Comparison of ENCODE assay signal across 11 cellular contexts in the genomic region with DNA sequence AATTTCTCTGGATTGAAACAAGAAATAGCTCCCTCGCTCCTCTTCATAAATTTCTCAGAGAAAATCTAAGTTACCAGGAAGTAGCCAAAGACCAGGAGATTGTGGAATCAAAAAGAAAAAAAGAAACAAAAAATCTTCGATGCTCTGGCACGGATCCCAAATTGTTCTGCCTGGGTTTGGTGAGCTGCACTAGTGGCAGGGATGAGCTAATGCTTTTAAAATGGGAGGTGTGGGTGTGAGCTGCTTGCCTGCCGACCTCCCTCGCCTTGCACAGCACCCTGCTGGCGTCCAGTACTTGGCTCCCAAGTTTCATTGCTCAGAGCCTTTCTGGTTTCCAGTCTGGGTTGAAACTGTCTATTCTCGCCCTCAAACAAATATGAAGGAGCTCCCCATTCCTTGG. TPM values are rescaled to one million over a fixed set of nuclear protein-coding genes. Genes with fewer than 3 reads are reported as not detected.
DNase-seq lines count a peak whose midpoint lies in the region; ATAC-seq lines count a peak whose summit lies in the region.
"Had no signal": no experiment of that assay in that cellular context is flagged by ENCODE, and none has a peak within 500 bp of the region (broad histone marks: within the 10 kb centered on the region; RNA-seq: fewer than 3 reads in every experiment).

No MANE protein-coding gene starts in this region.

- H3K4me1 Mint-ChIP-seq in stimulated activated naive CD8-positive, alpha-beta T cell treated with anti-CD3 and anti-CD28 coated beads, Interleukin-15, Interleukin-2, amounts not matched to agents 100 ng/mL and 50 ng/mL, for 24 hours (ENCODE audit: low read depth): peaks cover 15% of the 10 kb centered on the region
- peaks cover 0 to 10% (median 3%) of the 10 kb centered on the region in 3 donors for H3K4me1 Mint-ChIP-seq in T-cell

- no peak overlapping the region for H3K4me3 ChIP-seq in HAP-1

- peak overlapping the region; percentile 31 for H3K27ac Mint-ChIP-seq in stimulated activated naive CD8-positive, alpha-beta T cell treated with anti-CD3 and anti-CD28 coated beads, Interleukin-15, Interleukin-2, amounts not matched to agents 100 ng/mL and 50 ng/mL, for 24 hours
- no peak overlapping the region for H3K27ac Mint-ChIP-seq in T-cell

- H3K9me3 Mint-ChIP-seq in stimulated activated naive CD8-positive, alpha-beta T cell treated with anti-CD3 and anti-CD28 coated beads, Interleukin-15, Interleukin-2, amounts not matched to agents 100 ng/mL and 50 ng/mL, for 24 hours: no peaks in the 10 kb centered on the region
- H3K9me3 Mint-ChIP-seq in T-cell: no peaks in the 10 kb centered on the region
- H3K9me3 Mint-ChIP-seq: effector memory CD8-positive, alpha-beta T cell had no signal

- no peak for ATAC-seq in stimulated activated naive CD8-positive, alpha-beta T cell treated with anti-CD3 and anti-CD28 coated beads, Interleukin-15, Interleukin-2, amounts not matched to agents 100 U/mL and 50 U/mL, for 24 hours
- ATAC-seq in left lobe of liver: no peak
- ATAC-seq in T-cell (replicated peaks in 1 of 4): no peak
- ATAC-seq: effector memory CD8-positive, alpha-beta T cell had no signal

- peaks cover 3% of the 10 kb centered on the region; the same call in 1 of the 2 replicates for H3K4me1 ChIP-seq in HAP-1

- H3K27me3 Mint-ChIP-seq in stimulated activated naive CD8-positive, alpha-beta T cell treated with anti-CD3 and anti-CD28 coated beads, Interleukin-15, Interleukin-2, amounts not matched to agents 100 ng/mL and 50 ng/mL, for 24 hours: peaks cover 58% of the 10 kb centered on the region
- H3K27me3 Mint-ChIP-seq in T-cell: peaks cover 41 to 61% of the 10 kb centered on the region in 2 donors

- POLR2A ChIA-PET in T-cell (lab: Charles Lee): no interaction called here

- H3K36me3 ChIP-seq in HAP-1 (replicated peaks): no peaks in the 10 kb centered on the region

- no peak for DNase-seq in stimulated activated naive CD8-positive, alpha-beta T cell treated with anti-CD3 and anti-CD28 coated beads, Interleukin-15, Interleukin-2, amounts not matched to agents 100 U/mL and 50 U/mL, for 24 hours
- DNase-seq in fibroblast of peridontal ligament (ENCODE audit: extremely low read depth) (peak; percentile 59), non-pigmented ciliary epithelial cell (ENCODE audit: low read depth) (peak; percentile 53), OCI-M2 (lab: John Stamatoyannopoulos, UW; ENCODE audit: unreplicated experiment) (no peak), left lobe of liver (ENCODE audit: low spot score) (no peak), HAP-1 (ENCODE audit: low spot score in 2 of 2) (no peak), T-cell (no peak)
- DNase-seq: ACHN; effector memory CD8-positive, alpha-beta T cell; NCI-H2029 had no signal

- CTCF ChIA-PET in T-cell (lab: Charles Lee): interaction anchor here (0.6 to 0.7 kb wide), 3 partner anchors 114 to 1119 kb away, joined by 3 read pairs; no protein-coding TSS in a partner anchor

- in situ Hi-C loops in HAP-1 (cut with MboI; ENCODE audit: low sequenced_read_pairs): no loop called here

- no peak overlapping the region for H3K4me3 Mint-ChIP-seq in stimulated activated naive CD8-positive, alpha-beta T cell treated with anti-CD3 and anti-CD28 coated beads, Interleukin-15, Interleukin-2, amounts not matched to agents 100 ng/mL and 50 ng/mL, for 24 hours
- no peak overlapping the region for H3K4me3 Mint-ChIP-seq in T-cell
- H3K4me3 Mint-ChIP-seq: effector memory CD8-positive, alpha-beta T cell had no signal

- H3K36me3 Mint-ChIP-seq in stimulated activated naive CD8-positive, alpha-beta T cell treated with anti-CD3 and anti-CD28 coated beads, Interleukin-15, Interleukin-2, amounts not matched to agents 100 ng/mL and 50 ng/mL, for 24 hours (ENCODE audit: low read depth): no peaks in the 10 kb centered on the region
- no peaks in the 10 kb centered on the region for H3K36me3 Mint-ChIP-seq in T-cell

- H3K9me3 ChIP-seq in HAP-1: no peaks in the 10 kb centered on the region

- no peaks in the 10 kb centered on the region for H3K27me3 ChIP-seq in HAP-1 (ENCODE audit: low read depth)

RNA-seq across cellular contexts. Expression of a gene that starts 2.5 kb away (rescaled TPM):
- 26.7 TPM for total RNA-seq in left lobe of liver
- 1 to 10 TPM in 3 of 5 donors, under 1 TPM in 2; 0.07 to 1.7 (median 1.1) TPM for total RNA-seq in T-cell

Comparison
In these comparisons a context has a peak if more than half of its experiments do, and no peak if none do; other contexts are left out.
1. DNase-seq: peak in fibroblast of peridontal ligament (single experiment) and non-pigmented ciliary epithelial cell (single experiment); none in stimulated activated naive CD8-positive, alpha-beta T cell treated with anti-CD3 and anti-CD28 coated beads, Interleukin-15, Interleukin-2, amounts not matched to agents 100 U/mL and 50 U/mL, for 24 hours (single experiment), OCI-M2 (single experiment), left lobe of liver (single experiment), HAP-1 (0 of 2) and T-cell (0 of 34).
2. RNA of a gene that starts 2.5 kb away (total RNA-seq): 26.7 TPM in left lobe of liver (single experiment); 0.07 to 1.7 TPM in T-cell; every median in the first group is over 10 times any median in the second.